ENCODE assay signal across 19 cellular contexts in the genomic region with DNA sequence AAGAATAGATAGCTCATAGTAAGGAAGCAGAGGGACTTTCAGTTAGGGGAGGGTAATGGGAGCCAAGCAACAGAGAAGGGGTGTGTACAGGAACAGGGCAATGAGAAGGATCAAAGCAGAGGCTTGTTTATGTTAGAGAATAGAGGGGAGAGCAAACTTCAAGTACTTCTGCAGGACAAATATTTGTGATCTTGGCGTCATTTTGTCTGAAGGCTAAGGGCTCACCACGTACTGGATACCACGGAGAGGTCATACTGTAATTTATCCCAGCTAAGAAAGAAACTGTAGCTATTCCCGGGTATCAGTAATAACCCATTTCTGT.
DNase-seq lines count a peak whose midpoint lies in the region; ATAC-seq and TF ChIP-seq lines count a peak whose summit lies in the region.
"Had no signal": no experiment of that assay in that cellular context is flagged by ENCODE, and none has a peak within 500 bp of the region (broad histone marks: within the 10 kb centered on the region; RNA-seq: fewer than 3 reads in every experiment).

No MANE protein-coding gene starts in this region.

- ATAC-seq in left colon: peak; percentile 57
- no peak for ATAC-seq in GM21360 (IDR thresholded peaks at IDR 0.05; ENCODE audit: unreplicated experiment)
- ATAC-seq in GM18505 (IDR thresholded peaks at IDR 0.05; ENCODE audit: unreplicated experiment): no peak
- ATAC-seq: CD8-positive, alpha-beta T cell had no signal

- peaks cover 3% of the 10 kb centered on the region for H3K4me1 ChIP-seq in prostate gland (replicated peaks)
- H3K4me1 ChIP-seq: BLaER1 had no signal

- intact Hi-C loops in left colon (cut with DNase I, micrococcal nuclease) (no loop called here), prostate gland (cut with DNase I) (no loop called here)

- no peak for TF ChIP-seq POLR2A in prostate gland (IDR thresholded peaks at IDR 0.05)
- no peak for TF ChIP-seq POLR2A in GM18505 (IDR thresholded peaks at IDR 0.05; ENCODE audit: borderline replicate concordance, extremely low read depth, insufficient read depth, insufficient read length)

- TF ChIP-seq CTCF in C4-2B (conservative IDR thresholded peaks at IDR 0.05): no peak
- TF ChIP-seq CTCF in prostate gland (IDR thresholded peaks at IDR 0.05): no peak

- DNase-seq in DMS53 treated with DMSO at 0.1 percent for 48 hours (lab: John Stamatoyannopoulos, UW; ENCODE audit: unreplicated experiment): peak; percentile 65
- no peak for DNase-seq in left colon
- no peak for DNase-seq in prostate gland (ENCODE audit: low spot score)
- no peak for DNase-seq in C1 segment of cervical spinal cord (lab: John Stamatoyannopoulos, UW)
- DNase-seq: ACHN; Calu3; CD8-positive, alpha-beta T cell; DMS79; H9; HFFc6; Karpas-422; NCI-H1694 treated with DMSO at 0.1 percent for 48 hours; NCI-H345; NCI-H526; Right ventricle myocardium superior had no signal

- H3K27ac ChIP-seq in C4-2B (peak overlapping the region; percentile 42; the same call in 1 of the 2 replicates), prostate gland (peak overlapping the region; percentile 81 to 83)
- H3K27ac ChIP-seq: BLaER1 had no signal

- no peaks in the 10 kb centered on the region for H3K36me3 ChIP-seq in prostate gland
- H3K36me3 ChIP-seq: BLaER1 had no signal

- H3K9me3 ChIP-seq in prostate gland: no peaks in the 10 kb centered on the region
- H3K9me3 ChIP-seq: BLaER1 had no signal

- no peak overlapping the region for H3K4me3 ChIP-seq in prostate gland
- H3K4me3 ChIP-seq: BLaER1 had no signal

- no peaks in the 10 kb centered on the region for H3K27me3 ChIP-seq in prostate gland (replicated peaks; ENCODE audit: insufficient read depth)
- H3K27me3 ChIP-seq: BLaER1 had no signal

- 16% methylated on average over 4 of the region's 4 CpGs for WGBS in prostate gland
